Comparison of ENCODE assay signal across 8 cellular contexts in the genomic region with DNA sequence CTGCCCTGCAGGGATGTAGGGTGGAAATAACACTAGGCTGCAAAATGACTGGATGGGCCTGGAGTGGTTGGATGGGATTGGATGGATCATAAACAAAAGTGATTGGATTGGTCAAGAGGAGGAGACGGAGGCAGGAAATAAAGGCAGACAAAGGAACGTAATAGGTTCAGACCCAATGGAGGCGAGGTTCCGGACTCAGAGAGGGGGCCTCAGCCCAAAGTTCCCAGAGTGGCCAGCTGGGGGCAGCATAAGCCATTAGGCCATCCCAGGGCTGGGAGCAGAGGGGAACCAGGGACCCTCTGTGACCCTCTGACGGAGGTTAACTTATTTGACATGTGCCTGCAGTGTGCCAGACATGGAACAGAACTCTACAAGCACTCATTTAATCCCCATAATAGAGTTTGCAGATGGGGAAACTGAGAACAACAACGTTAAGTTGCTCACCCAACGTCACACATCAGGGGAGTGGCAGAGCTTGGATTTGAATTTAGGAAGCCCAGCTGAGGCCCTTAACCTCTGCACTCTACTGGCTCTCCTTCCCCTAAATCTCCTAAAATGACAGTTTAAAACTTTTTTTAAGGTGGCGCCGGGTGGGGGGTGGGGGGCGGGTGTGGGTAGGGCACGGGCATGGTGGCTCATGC. TPM values are rescaled to one million over a fixed set of nuclear protein-coding genes. Genes with fewer than 3 reads are reported as not detected.
DNase-seq lines count a peak whose midpoint lies in the region; ATAC-seq and TF ChIP-seq lines count a peak whose summit lies in the region.

No MANE protein-coding gene starts in this region.

- no peak overlapping the region for H3K27ac Mint-ChIP-seq in stimulated activated memory B cell treated with anti-CD40 and anti-IgM and Interleukin-4, amounts not matched to agents 10 μg/mL and 1 μg/mL and 100 μg/mL, for 72 hours

- no peak overlapping the region for H3K4me3 Mint-ChIP-seq in stimulated activated memory B cell treated with anti-CD40 and anti-IgM and Interleukin-4, amounts not matched to agents 10 μg/mL and 1 μg/mL and 100 μg/mL, for 72 hours

- H3K27me3 ChIP-seq in BJ (ENCODE audit: control insufficient read depth, insufficient read depth, low read length): peaks cover 2% of the 10 kb centered on the region; the same call in 1 of the 2 replicates

- H3K36me3 Mint-ChIP-seq in stimulated activated memory B cell treated with anti-CD40 and anti-IgM and Interleukin-4, amounts not matched to agents 10 μg/mL and 1 μg/mL and 100 μg/mL, for 72 hours: no peaks in the 10 kb centered on the region

- peak; percentile 74 for TF ChIP-seq CTCF in BJ (IDR thresholded peaks at IDR 0.05; ENCODE audit: insufficient read depth, low read depth, low read length)

- H3K36me3 ChIP-seq in BJ (ENCODE audit: control insufficient read depth, insufficient read depth, low read length): no peaks in the 10 kb centered on the region

- no peak overlapping the region for H3K4me3 ChIP-seq in BJ (ENCODE audit: low read depth, low read length)

- H3K27me3 Mint-ChIP-seq in stimulated activated memory B cell treated with anti-CD40 and anti-IgM and Interleukin-4, amounts not matched to agents 10 μg/mL and 1 μg/mL and 100 μg/mL, for 72 hours: peaks cover 20% of the 10 kb centered on the region

- H3K4me1 Mint-ChIP-seq in stimulated activated memory B cell treated with anti-CD40 and anti-IgM and Interleukin-4, amounts not matched to agents 10 μg/mL and 1 μg/mL and 100 μg/mL, for 72 hours: no peaks in the 10 kb centered on the region

- peak; percentile 82 for ATAC-seq in stimulated activated memory B cell treated with anti-CD40 and anti-IgM and Interleukin-4, amounts not matched to agents 10 μg/mL and 1 μg/mL and 100 μg/mL, for 72 hours
- ATAC-seq in HG03175 (IDR thresholded peaks at IDR 0.05; ENCODE audit: unreplicated experiment): no peak

- POLR2A ChIA-PET in BJ (lab: Charles Lee): no interaction called here

- DNase-seq in BJ (ENCODE audit: low read depth) (no peak), LHCN-M2 (ENCODE audit: low read depth) (peak; percentile 43), myocyte (ENCODE audit: low read depth) (peak; percentile 29), cerebellar nuclear complex (lab: John Stamatoyannopoulos, UW) (no peak)
- DNase-seq in activated CD4-positive, alpha-beta T cell treated with anti-CD3 and anti-CD28 coated beads, Interleukin-2, amount 50 U/mL, for 48 hours: peak; percentile 82 to 85
- peak; percentile 62 for DNase-seq in effector CD4-positive, alpha-beta T cell

- H3K9me3 Mint-ChIP-seq in stimulated activated memory B cell treated with anti-CD40 and anti-IgM and Interleukin-4, amounts not matched to agents 10 μg/mL and 1 μg/mL and 100 μg/mL, for 72 hours: no peaks in the 10 kb centered on the region

- CTCF ChIA-PET in BJ (lab: Yijun Ruan, JAX): interaction anchor here (0.5 to 5.2 kb wide), 15 partner anchors 11 to 156 kb away, joined by 3 to 43 read pairs (median 4); partner anchors contain the start of gene RPL18A

RNA-seq across cellular contexts. Expression of gene MAP1S, which starts 15.3 kb away (rescaled TPM):
- 6.1 and 20.4 TPM in 2 replicates for polyA plus RNA-seq in BJ (2011; rRNA removed)
- polyA minus RNA-seq in BJ (2011; rRNA and poly(A)+ RNA removed): 29.7 and 36.2 TPM in 2 replicates
- total RNA-seq in LHCN-M2 (2014; rRNA removed) (16.6 and 20.5 TPM in 2 replicates), myocyte (20.4 and 24.5 TPM in 2 replicates)
- 41.2 TPM for polyA plus RNA-seq in LHCN-M2 (2012)
- polyA plus RNA-seq in myocyte (2012): 40.7 TPM

RNA-seq across cellular contexts. Expression of gene UNC13A, which starts 15.8 kb away (rescaled TPM):
- polyA plus RNA-seq in BJ (2011; rRNA removed): 1.0 and 2.2 TPM in 2 replicates
- 2.7 and 3.3 TPM in 2 replicates for polyA minus RNA-seq in BJ (2011; rRNA and poly(A)+ RNA removed)
- not detected in 2 replicates for total RNA-seq in LHCN-M2 (2014; rRNA removed)
- 0.04 TPM for polyA plus RNA-seq in LHCN-M2 (2012)
- total RNA-seq in myocyte: 0.03 and 0.05 TPM in 2 replicates
- polyA plus RNA-seq in myocyte (2012): 0.03 TPM

RNA-seq across cellular contexts. Expression of gene FCHO1, which starts 47.3 kb away (rescaled TPM):
- polyA plus RNA-seq in BJ (2011; rRNA removed): 0.47 and 0.48 TPM in 2 replicates
- 0.33 and 0.98 TPM in 2 replicates for polyA minus RNA-seq in BJ (2011; rRNA and poly(A)+ RNA removed)
- total RNA-seq in LHCN-M2 (2014; rRNA removed) (0.06 and 0.80 TPM in 2 replicates), myocyte (0.05 TPM in 1 of 2 replicates, not detected in the other)
- polyA plus RNA-seq in LHCN-M2 (2012): 0.09 TPM
- 0.09 TPM for polyA plus RNA-seq in myocyte (2012)

Comparison
In these comparisons a context has a peak if more than half of its experiments do, and no peak if none do; other contexts are left out.
1. DNase-seq: peak in LHCN-M2 (single experiment), activated CD4-positive, alpha-beta T cell treated with anti-CD3 and anti-CD28 coated beads, Interleukin-2, amount 50 U/mL, for 48 hours (2 of 2), effector CD4-positive, alpha-beta T cell (single experiment) and myocyte (single experiment); none in BJ (single experiment) and cerebellar nuclear complex (0 of 2).